ENCODE assay signal across 1 cellular context in genomic region chr6:89140347-89141159, GRCh38.
TF ChIP-seq lines count a peak whose summit lies in the region.

No MANE protein-coding gene starts in this region.

TF ChIP-seq in liver, 16 proteins besides CTCF, POLR2A, EP300 and RAD21 (continued from another document):
- TF ChIP-seq REST (IDR thresholded peaks at IDR 0.05) (no peak), RXRA (IDR thresholded peaks at IDR 0.05) (peak; percentile 42 to 64), NR2F2 (IDR thresholded peaks at IDR 0.05) (no peak), ATF3 (IDR thresholded peaks at IDR 0.05) (no peak), HNF4A (conservative IDR thresholded peaks at IDR 0.05) (peak in 1 of 2 donors; percentile 49), FOXA1 (IDR thresholded peaks at IDR 0.05) (peak; percentile 60), ZBTB33 (IDR thresholded peaks at IDR 0.05) (peak; percentile 21), SP1 (IDR thresholded peaks at IDR 0.05) (no peak), HNF4G (IDR thresholded peaks at IDR 0.05) (no peak), FOXA2 (IDR thresholded peaks at IDR 0.05) (peak; percentile 74)
TF ChIP-seq in liver: peak in this region for 7.
